Comparison of ENCODE assay signal across 19 cellular contexts in genomic region chr6:163231356-163232014, GRCh38.
A peak's percentile ranks its signal among the peaks of the same experiment; 100 is the strongest.
DNase-seq lines count a peak whose midpoint lies in the region; ATAC-seq and TF ChIP-seq lines count a peak whose summit lies in the region.
"Had no signal": no experiment of that assay in that cellular context is flagged by ENCODE, and none has a peak within 500 bp of the region (broad histone marks: within the 10 kb centered on the region; RNA-seq: fewer than 3 reads in every experiment).

No MANE protein-coding gene starts in this region.

- TF ChIP-seq POLR2A in heart left ventricle (IDR thresholded peaks at IDR 0.05) (no peak), esophagus muscularis mucosa (IDR thresholded peaks at IDR 0.05; ENCODE audit: low read depth) (no peak), upper lobe of left lung (IDR thresholded peaks at IDR 0.05) (no peak)

- no peaks in the 10 kb centered on the region for H3K9me3 Mint-ChIP-seq in activated T-cell treated with anti-CD3 and anti-CD28 coated beads, Interleukin-2, amount 50 U/mL, for 24 hours
- H3K9me3 Mint-ChIP-seq: CD8-positive, alpha-beta memory T cell had no signal

- peak; percentile 20 for ATAC-seq in Right ventricle myocardium inferior
- ATAC-seq in heart left ventricle = no peak
- ATAC-seq in lung (ENCODE audit: insufficient read depth, low FRiP score) = peak; percentile 31
- peak; percentile 53 to 75 for ATAC-seq in upper lobe of left lung (ENCODE audit: low FRiP score in 2 of 2)
- no peak for ATAC-seq in HG02623 (IDR thresholded peaks at IDR 0.05; ENCODE audit: unreplicated experiment)
- ATAC-seq: GM12878 had no signal

- DNase-seq in Right ventricle myocardium inferior (ENCODE audit: missing footprints) = peak; percentile 55
- DNase-seq in heart left ventricle = no peak
- peak; percentile 86 for DNase-seq in esophagus muscularis mucosa (ENCODE audit: extremely low spot score)
- peak; percentile 51 for DNase-seq in lung (ENCODE audit: low spot score)
- peak; percentile 49 to 52 for DNase-seq in upper lobe of left lung
- no peak for DNase-seq in activated CD8-positive, alpha-beta memory T cell treated with anti-CD3 and anti-CD28 coated beads for 24 hours
- no peak for DNase-seq in activated T-cell treated with anti-CD3 and anti-CD28 coated beads, Interleukin-2, amount 50 U/mL, for 24 hours
- DNase-seq: CD8-positive, alpha-beta memory T cell; DND-41; GM23248; HCEC 1CT; KBM-7; NCI-H1092; NCI-H524 treated with DMSO at 0.1 percent for 48 hours had no signal

- H3K27me3 Mint-ChIP-seq in activated T-cell treated with anti-CD3 and anti-CD28 coated beads, Interleukin-2, amount 50 U/mL, for 24 hours = no peaks in the 10 kb centered on the region

- no peak for TF ChIP-seq EP300 in esophagus muscularis mucosa (IDR thresholded peaks at IDR 0.05)
- TF ChIP-seq EP300 in upper lobe of left lung (IDR thresholded peaks at IDR 0.05) = no peak

- H3K36me3 Mint-ChIP-seq in activated T-cell treated with anti-CD3 and anti-CD28 coated beads, Interleukin-2, amount 50 U/mL, for 24 hours (ENCODE audit: low read depth) = no peaks in the 10 kb centered on the region
- H3K36me3 Mint-ChIP-seq: CD8-positive, alpha-beta memory T cell had no signal

- 79 to 87% (median 80%) methylated on average over 10 of the region's 10 CpGs for WGBS in heart left ventricle, 4 donors
- WGBS in esophagus muscularis mucosa = 86% methylated on average over 5 of the region's 10 CpGs
- 78 to 84% methylated on average over 10 of the region's 10 CpGs for WGBS in lung, 2 donors
- 61 to 78% methylated on average over 6 to 10 of the region's 10 CpGs for WGBS in upper lobe of left lung, 2 donors

- TF ChIP-seq CTCF in heart left ventricle (IDR thresholded peaks at IDR 0.05) = no peak
- no peak for TF ChIP-seq CTCF in esophagus muscularis mucosa (IDR thresholded peaks at IDR 0.05)
- TF ChIP-seq CTCF in lung (IDR thresholded peaks at IDR 0.05; ENCODE audit: control extremely low read depth, extremely low read depth) = no peak
- no peak for TF ChIP-seq CTCF in upper lobe of left lung (IDR thresholded peaks at IDR 0.05)

- no peak overlapping the region for H3K27ac ChIP-seq in heart left ventricle
- no peak overlapping the region for H3K27ac ChIP-seq in esophagus muscularis mucosa (replicated peaks in 1 of 4)
- H3K27ac ChIP-seq in lung (ENCODE audit: low read depth in 1 of 2, low read length in 1 of 2) = peak overlapping the region in 1 of 2 donors; percentile 37
- H3K27ac ChIP-seq in upper lobe of left lung = peak overlapping the region in 3 of 4 donors; percentile 27 to 70 (median 47)
- H3K27ac ChIP-seq: BLaER1, GM23248, HL-60, SJSA1 had no signal

- no peaks in the 10 kb centered on the region for H3K27me3 ChIP-seq in heart left ventricle
- no peaks in the 10 kb centered on the region for H3K27me3 ChIP-seq in esophagus muscularis mucosa
- H3K27me3 ChIP-seq in lung (ENCODE audit: control insufficient read depth, insufficient read depth) = no peaks in the 10 kb centered on the region
- no peaks in the 10 kb centered on the region for H3K27me3 ChIP-seq in upper lobe of left lung
- H3K27me3 ChIP-seq: BLaER1, SJSA1 had no signal

- H3K4me1 ChIP-seq in heart left ventricle (no peaks in the 10 kb centered on the region), esophagus muscularis mucosa (no peaks in the 10 kb centered on the region), lung (ENCODE audit: control insufficient read depth in 2 of 2, insufficient read depth in 2 of 2, low read length in 2 of 2) (peaks cover 0 to 2% of the 10 kb centered on the region in 2 donors), upper lobe of left lung (no peaks in the 10 kb centered on the region)
- H3K4me1 ChIP-seq: BLaER1 had no signal

- no peak overlapping the region for H3K27ac Mint-ChIP-seq in activated T-cell treated with anti-CD3 and anti-CD28 coated beads, Interleukin-2, amount 50 U/mL, for 24 hours
- H3K27ac Mint-ChIP-seq: CD8-positive, alpha-beta memory T cell had no signal

- H3K36me3 ChIP-seq in heart left ventricle = no peaks in the 10 kb centered on the region
- H3K36me3 ChIP-seq in esophagus muscularis mucosa = no peaks in the 10 kb centered on the region
- H3K36me3 ChIP-seq in lung (ENCODE audit: control insufficient read depth in 2 of 2, insufficient read depth in 2 of 2, low read length in 2 of 2) = no peaks in the 10 kb centered on the region
- no peaks in the 10 kb centered on the region for H3K36me3 ChIP-seq in upper lobe of left lung
- H3K36me3 ChIP-seq: BLaER1, SJSA1 had no signal

- H3K9me3 ChIP-seq in heart left ventricle = no peaks in the 10 kb centered on the region
- H3K9me3 ChIP-seq in esophagus muscularis mucosa = no peaks in the 10 kb centered on the region
- H3K9me3 ChIP-seq in lung (ENCODE audit: control insufficient read depth in 2 of 2, insufficient read depth in 1 of 2, low read length in 1 of 2) = no peaks in the 10 kb centered on the region
- no peaks in the 10 kb centered on the region for H3K9me3 ChIP-seq in upper lobe of left lung
- H3K9me3 ChIP-seq: BLaER1, SJSA1 had no signal

- H3K4me1 Mint-ChIP-seq in activated T-cell treated with anti-CD3 and anti-CD28 coated beads, Interleukin-2, amount 50 U/mL, for 24 hours (ENCODE audit: low read depth) = no peaks in the 10 kb centered on the region
- H3K4me1 Mint-ChIP-seq: CD8-positive, alpha-beta memory T cell had no signal

- no peak overlapping the region for H3K4me3 ChIP-seq in heart left ventricle
- H3K4me3 ChIP-seq in esophagus muscularis mucosa = no peak overlapping the region
- no peak overlapping the region for H3K4me3 ChIP-seq in lung
- H3K4me3 ChIP-seq in upper lobe of left lung = no peak overlapping the region
- H3K4me3 ChIP-seq: BLaER1, GM12878, GM23248, SJSA1 had no signal

- no peak overlapping the region for H3K4me3 Mint-ChIP-seq in activated T-cell treated with anti-CD3 and anti-CD28 coated beads, Interleukin-2, amount 50 U/mL, for 24 hours
- H3K4me3 Mint-ChIP-seq: CD8-positive, alpha-beta memory T cell had no signal

- intact Hi-C loops in Right ventricle myocardium inferior (cut with DNase I) = no loop called here
- intact Hi-C loops in heart left ventricle (cut with DNase I) = no loop called here
- intact Hi-C loops in esophagus muscularis mucosa (cut with DNase I) = no loop called here

Comparison
In these comparisons a context has a peak if more than half of its experiments do, and no peak if none do; other contexts are left out.
1. ATAC-seq: peak in Right ventricle myocardium inferior (single experiment), lung (single experiment) and upper lobe of left lung (2 of 2); none in heart left ventricle (0 of 4) and HG02623 (single experiment).
2. DNase-seq: peak in Right ventricle myocardium inferior (single experiment), esophagus muscularis mucosa (single experiment), lung (single experiment) and upper lobe of left lung (2 of 2); none in heart left ventricle (0 of 5), activated CD8-positive, alpha-beta memory T cell treated with anti-CD3 and anti-CD28 coated beads for 24 hours (single experiment) and activated T-cell treated with anti-CD3 and anti-CD28 coated beads, Interleukin-2, amount 50 U/mL, for 24 hours (single experiment).
3. H3K27ac ChIP-seq: peak in upper lobe of left lung (3 of 4); none in heart left ventricle (0 of 12) and esophagus muscularis mucosa (0 of 4).